ENCODE assay signal across 9 cellular contexts in genomic region chr3:14925729-14926591, GRCh38. TPM values are rescaled to one million over a fixed set of nuclear protein-coding genes. Genes with fewer than 3 reads are reported as not detected.
DNase-seq lines count a peak whose midpoint lies in the region; ATAC-seq, FAIRE-seq and TF ChIP-seq lines count a peak whose summit lies in the region.
"Had no signal": no experiment of that assay in that cellular context is flagged by ENCODE, and none has a peak within 500 bp of the region (broad histone marks: within the 10 kb centered on the region; RNA-seq: fewer than 3 reads in every experiment).

No MANE protein-coding gene starts in this region.

- H3K36me3 ChIP-seq in BJ (ENCODE audit: control insufficient read depth, insufficient read depth, low read length): no peaks in the 10 kb centered on the region
- H3K36me3 ChIP-seq in adipocyte (ENCODE audit: control insufficient read depth, insufficient read depth, low read length, severe bottlenecking): no peaks in the 10 kb centered on the region
- H3K36me3 ChIP-seq in smooth muscle cell (ENCODE audit: low read depth): no peaks in the 10 kb centered on the region

- H3K4me1 ChIP-seq in adipocyte (ENCODE audit: control insufficient read depth, insufficient read depth, low read length) (peaks cover 1% of the 10 kb centered on the region), smooth muscle cell (ENCODE audit: low read depth) (no peaks in the 10 kb centered on the region)

- CTCF ChIA-PET in BJ (lab: Yijun Ruan, JAX): interaction anchor here (1.0 to 2.7 kb wide), 23 partner anchors 10 to 1274 kb away, joined by 3 to 12 read pairs (median 4); partner anchors contain the start of genes CAPN7, MRPS25, NR2C2 and RBSN

- DNase-seq in BJ (ENCODE audit: low read depth) (no peak), GM12891 (ENCODE audit: insufficient read length, low spot score) (no peak), NCI-H2196 (lab: John Stamatoyannopoulos, UW; ENCODE audit: unreplicated experiment) (peak; percentile 52), adipocyte (ENCODE audit: low read depth) (peak; percentile 87), hepatic stellate cell (ENCODE audit: low spot score) (peak; percentile 65), smooth muscle cell (lab: John Stamatoyannopoulos, UW; ENCODE audit: unreplicated experiment) (no peak)
- DNase-seq in activated naive CD4-positive, alpha-beta T cell treated with anti-CD3 and anti-CD28 coated beads, Interleukin-2, amount 50 U/mL, for 16 hours: no peak
- DNase-seq: left cardiac atrium had no signal

- H3K9me3 ChIP-seq in adipocyte (ENCODE audit: control insufficient read depth, low read length): no peaks in the 10 kb centered on the region
- no peaks in the 10 kb centered on the region for H3K9me3 ChIP-seq in smooth muscle cell (replicated peaks; ENCODE audit: low read depth)

- no peaks in the 10 kb centered on the region for H3K79me2 ChIP-seq in smooth muscle cell (ENCODE audit: low read depth)

- H3K27ac ChIP-seq in smooth muscle cell (ENCODE audit: low read depth): no peak overlapping the region

- H4K20me1 ChIP-seq in smooth muscle cell (ENCODE audit: low read depth): no peaks in the 10 kb centered on the region

- no peak overlapping the region for H3K9ac ChIP-seq in adipocyte (ENCODE audit: low read length)
- H3K9ac ChIP-seq in smooth muscle cell (ENCODE audit: low read depth): no peak overlapping the region

- no peak for TF ChIP-seq POLR2A in GM12891 (IDR thresholded peaks at IDR 0.05; ENCODE audit: low read depth, low read length)

- H2AFZ ChIP-seq in smooth muscle cell (ENCODE audit: low read depth): no peak overlapping the region

- TF ChIP-seq CTCF in BJ (IDR thresholded peaks at IDR 0.05; ENCODE audit: insufficient read depth, low read depth, low read length) (peak; percentile 79), smooth muscle cell (IDR thresholded peaks at IDR 0.05; ENCODE audit: borderline replicate concordance, insufficient read depth, poor library complexity, severe bottlenecking) (peak; percentile 75)

- H3K4me2 ChIP-seq in smooth muscle cell: no peak overlapping the region

- H3K4me3 ChIP-seq in BJ (ENCODE audit: low read depth, low read length) (no peak overlapping the region), adipocyte (ENCODE audit: low read length) (no peak overlapping the region), smooth muscle cell (no peak overlapping the region)

- ATAC-seq in GM21390 (IDR thresholded peaks at IDR 0.05; ENCODE audit: unreplicated experiment): no peak

- peak; percentile 75 for FAIRE-seq in GM12891 (lab: Jason Lieb, UNC)

- 64% methylated on average over 9 of the region's 9 CpGs for WGBS in smooth muscle cell (ENCODE audit: low lambda C conversion rate)

- no peaks in the 10 kb centered on the region for H3F3A ChIP-seq in smooth muscle cell (ENCODE audit: low read depth)

- POLR2A ChIA-PET in BJ (lab: Charles Lee): no interaction called here

- H3K27me3 ChIP-seq in BJ (ENCODE audit: control insufficient read depth, insufficient read depth, low read length): no peaks in the 10 kb centered on the region
- H3K27me3 ChIP-seq in adipocyte (replicated peaks; ENCODE audit: control insufficient read depth, insufficient read depth, low read length): no peaks in the 10 kb centered on the region
- H3K27me3 ChIP-seq in smooth muscle cell (ENCODE audit: low read depth): no peaks in the 10 kb centered on the region

TF ChIP-seq in GM12891, 5 proteins besides CTCF, POLR2A, EP300 and RAD21:
- TF ChIP-seq PAX5 (IDR thresholded peaks at IDR 0.05; ENCODE audit: insufficient read depth, low read length, severe bottlenecking): no peak

RNA-seq across cellular contexts. Expression of gene NR2C2, which starts 21.4 kb away (rescaled TPM):
- polyA plus RNA-seq in BJ (2011; rRNA removed): 14.5 and 17.9 TPM in 2 replicates
- polyA minus RNA-seq in BJ (2011; rRNA and poly(A)+ RNA removed): 31.6 and 31.8 TPM in 2 replicates
- 8.7 TPM for polyA plus RNA-seq in GM12891 (2012; ENCODE audit: low read depth, missing spikeins)
- 28.5 and 28.7 TPM in 2 replicates for total RNA-seq in smooth muscle cell
- polyA plus RNA-seq in smooth muscle cell: 11.6 and 11.7 TPM in 2 replicates

Comparison
In these comparisons a context has a peak if more than half of its experiments do, and no peak if none do; other contexts are left out.
1. DNase-seq: peak in NCI-H2196 (single experiment), adipocyte (single experiment) and hepatic stellate cell (single experiment); none in BJ (single experiment), GM12891 (single experiment), smooth muscle cell (single experiment) and activated naive CD4-positive, alpha-beta T cell treated with anti-CD3 and anti-CD28 coated beads, Interleukin-2, amount 50 U/mL, for 16 hours (single experiment).